Comparison of ENCODE assay signal across 8 cellular contexts in the genomic region with DNA sequence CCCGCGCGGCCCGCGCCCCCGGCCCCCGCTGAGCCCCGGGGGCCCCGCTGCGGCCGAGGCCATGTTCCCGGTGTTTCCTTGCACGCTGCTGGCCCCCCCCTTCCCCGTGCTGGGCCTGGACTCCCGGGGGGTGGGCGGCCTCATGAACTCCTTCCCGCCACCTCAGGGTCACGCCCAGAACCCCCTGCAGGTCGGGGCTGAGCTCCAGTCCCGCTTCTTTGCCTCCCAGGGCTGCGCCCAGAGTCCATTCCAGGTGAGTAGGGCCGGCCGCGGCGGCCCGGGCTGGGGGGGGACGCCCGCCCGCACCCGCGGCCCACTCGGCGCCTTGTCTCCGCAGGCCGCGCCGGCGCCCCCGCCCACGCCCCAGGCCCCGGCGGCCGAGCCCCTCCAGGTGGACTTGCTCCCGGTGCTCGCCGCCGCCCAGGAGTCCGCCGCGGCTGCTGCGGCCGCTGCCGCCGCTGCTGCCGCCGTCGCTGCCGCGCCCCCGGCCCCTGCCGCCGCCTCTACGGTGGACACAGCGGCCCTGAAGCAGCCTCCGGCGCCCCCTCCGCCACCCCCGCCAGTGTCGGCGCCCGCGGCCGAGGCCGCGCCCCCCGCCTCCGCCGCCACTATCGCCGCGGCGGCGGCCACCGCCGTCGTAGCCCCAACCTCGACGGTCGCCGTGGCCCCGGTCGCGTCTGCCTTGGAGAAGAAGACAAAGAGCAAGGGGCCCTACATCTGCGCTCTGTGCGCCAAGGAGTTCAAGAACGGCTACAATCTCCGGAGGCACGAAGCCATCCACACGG. TPM values are rescaled to one million over a fixed set of nuclear protein-coding genes. Genes with fewer than 3 reads are reported as not detected.
DNase-seq lines count a peak whose midpoint lies in the region; ATAC-seq and TF ChIP-seq lines count a peak whose summit lies in the region.

No MANE protein-coding gene starts in this region.

- CTCF ChIA-PET in AG04449 (lab: Yijun Ruan, JAX) = interaction anchor here (0.6 to 3.0 kb wide), 14 partner anchors 10 to 234 kb away, joined by 3 to 34 read pairs (median 5); a partner anchor contains a TSS

- H3K4me3 ChIP-seq in AG04449 (ENCODE audit: low read depth, low read length) = peak overlapping the region; percentile 72
- H3K4me3 ChIP-seq in esophagus (ENCODE audit: low read depth in 1 of 2, low read length in 2 of 2) = peak overlapping the region; percentile 64 to 77
- H3K4me3 ChIP-seq in neuron (ENCODE audit: low read length) = peak overlapping the region; percentile 59

- ATAC-seq in GM19324 (IDR thresholded peaks at IDR 0.05; ENCODE audit: low FRiP score, unreplicated experiment) (peak; percentile 3), GM21619 (IDR thresholded peaks at IDR 0.05; ENCODE audit: unreplicated experiment) (no peak), HG03196 (IDR thresholded peaks at IDR 0.05; ENCODE audit: unreplicated experiment) (no peak)

- POLR2A ChIA-PET in AG04449 (lab: Yijun Ruan, JAX) = interaction anchor here (1.9 to 3.1 kb wide), 4 partner anchors 9 to 41 kb away, joined by 5 to 25 read pairs (median 15); a partner anchor contains a TSS

- DNase-seq in AG04449 (ENCODE audit: low read depth, low spot score) (no peak), NCI-H345 treated with DMSO at 0.1 percent for 48 hours (lab: John Stamatoyannopoulos, UW; ENCODE audit: unreplicated experiment) (peak; percentile 51)
- DNase-seq in activated CD8-positive, alpha-beta memory T cell treated with anti-CD3 and anti-CD28 coated beads, Interleukin-2, amount 50 U/mL, for 48 hours = peak; percentile 85

- no peak overlapping the region for H2AFZ ChIP-seq in neuron (ENCODE audit: low read depth, low read length)

- H3K27me3 ChIP-seq in esophagus (ENCODE audit: control insufficient read depth in 1 of 2, insufficient read depth in 2 of 2, low read length in 2 of 2) = no peaks in the 10 kb centered on the region
- no peaks in the 10 kb centered on the region for H3K27me3 ChIP-seq in neuron (ENCODE audit: insufficient read depth, low read length)

- H3K27ac ChIP-seq in esophagus (ENCODE audit: low read depth in 2 of 2, low read length in 1 of 2) = peak overlapping the region; percentile 94

- H3K9me3 ChIP-seq in esophagus (ENCODE audit: control insufficient read depth in 2 of 2, insufficient read depth in 1 of 2, low read depth in 1 of 2, low read length in 1 of 2) = no peaks in the 10 kb centered on the region
- H3K9me3 ChIP-seq in neuron (ENCODE audit: low read length) = no peaks in the 10 kb centered on the region

- peaks cover 5 to 31% of the 10 kb centered on the region in 2 donors for H3K4me1 ChIP-seq in esophagus (ENCODE audit: control insufficient read depth in 2 of 2, insufficient read depth in 2 of 2, low read length in 1 of 2)
- peaks cover 48% of the 10 kb centered on the region for H3K4me1 ChIP-seq in neuron (ENCODE audit: insufficient read depth, low read length)

- WGBS in esophagus, 2 donors = 1 to 2% methylated on average over 49 to 99 of the region's 99 CpGs

- peaks cover 4 to 15% of the 10 kb centered on the region in 2 donors for H3K36me3 ChIP-seq in esophagus (ENCODE audit: control insufficient read depth in 2 of 2, insufficient read depth in 2 of 2, low read length in 1 of 2)
- peaks cover 35% of the 10 kb centered on the region for H3K36me3 ChIP-seq in neuron (ENCODE audit: insufficient read depth, low read length)

- TF ChIP-seq CTCF in AG04449 (IDR thresholded peaks at IDR 0.05; ENCODE audit: insufficient read depth, low read length, missing control alignments) = no peak

RNA-seq across cellular contexts. Expression of a gene that starts 0.5 kb away (rescaled TPM):
- 100 to 1,000 TPM in 1 of 2 donors, 10 to 100 TPM in 1; 95.9 to 111 TPM for polyA plus RNA-seq in esophagus

RNA-seq across cellular contexts. Expression of a gene that starts 5.2 kb away (rescaled TPM):
- polyA plus RNA-seq in esophagus = 1 to 10 TPM; 1.1 to 2.1 TPM

RNA-seq across cellular contexts. Expression of a gene that starts 9.1 kb away (rescaled TPM):
- 10 to 100 TPM; 23.2 to 32.4 TPM for polyA plus RNA-seq in esophagus

RNA-seq across cellular contexts. Expression of a gene that starts 13.4 kb away (rescaled TPM):
- polyA plus RNA-seq in esophagus = 10 to 100 TPM; 63.3 to 69.4 TPM

RNA-seq across cellular contexts. Expression of a gene that starts 16.3 kb away (rescaled TPM):
- polyA plus RNA-seq in esophagus = 10 to 100 TPM; 43.3 to 57.9 TPM
